In the genomic region with DNA sequence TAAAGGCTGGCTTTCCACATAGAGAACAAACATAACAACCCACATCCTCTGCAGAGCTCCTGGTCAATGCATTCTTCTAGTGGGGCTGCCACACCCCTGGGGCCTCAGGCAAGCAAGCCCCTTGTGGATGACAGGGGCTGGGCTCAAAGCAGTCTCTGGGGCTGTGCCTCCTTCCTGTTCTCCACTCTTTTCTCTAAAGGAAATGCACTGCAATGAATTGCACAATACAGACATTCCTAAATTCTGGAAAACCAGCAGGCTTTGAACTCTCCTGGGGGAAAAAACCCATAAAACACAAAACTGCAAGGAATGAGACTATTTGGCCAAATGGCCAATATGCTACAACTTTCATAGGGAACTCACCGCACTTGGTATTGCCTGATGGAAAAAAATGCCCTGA, we compare ENCODE assay signal across 7 cellular contexts.
DNase-seq lines count a peak whose midpoint lies in the region; ATAC-seq and TF ChIP-seq lines count a peak whose summit lies in the region.
"Not testable (repeated sequence)": the region's sequence is repeated elsewhere in the genome, so short reads cannot be mapped to it uniquely, and the experiment has no call there.

No MANE protein-coding gene starts in this region.

- BruUV-seq in IMR-90 (replicated peaks; lab: Mats Ljungman, UMichigan), result not testable (repeated sequence)

- not testable (repeated sequence) for H3K4me1 ChIP-seq in IMR-90 (ENCODE audit: control insufficient read depth, insufficient read depth, low read length); SJCRH30; psoas muscle

- POLR2A ChIA-PET in IMR-90 (lab: Charles Lee; ENCODE audit: unreplicated experiment), result not testable (repeated sequence)

- H3K56ac ChIP-seq in IMR-90 (ENCODE audit: extremely low read depth, insufficient read depth, low read length), result 0 out of 2 replicates have a peak overlapping the region, but pooled peaks have one; percentile 17

- not testable (repeated sequence) for H3K4me2 ChIP-seq in IMR-90 (ENCODE audit: low read depth, low read length)

- peak overlapping the region in 1 of 2 experiments; percentile 80; a peak in 2 of 4 replicates for H4K8ac ChIP-seq in IMR-90 (ENCODE audit: low read depth in 2 of 2, low read length in 2 of 2)

- not testable (repeated sequence) for H3K14ac ChIP-seq in IMR-90 (replicated peaks; ENCODE audit: low read depth, low read length)

- not testable (repeated sequence) for TF ChIP-seq POLR2A in IMR-90 (IDR thresholded peaks at IDR 0.05; ENCODE audit: low read depth, low read length)

- H2BK120ac ChIP-seq in IMR-90 (ENCODE audit: low read depth, low read length), result peak overlapping the region; percentile 94; the same call in 1 of the 2 replicates

- H3K23ac ChIP-seq in IMR-90 (ENCODE audit: low read depth, low read length), result not testable (repeated sequence)

- TF ChIP-seq CTCF in IMR-90 (conservative IDR thresholded peaks at IDR 0.05; ENCODE audit: low read depth, low read length); psoas muscle (IDR thresholded peaks at IDR 0.05): not testable (repeated sequence)

- H3K27ac ChIP-seq in IMR-90 (ENCODE audit: insufficient read depth, low read length) (peak overlapping the region; percentile 85; the same call in 1 of the 2 replicates), SJCRH30 (peak overlapping the region; percentile 69), psoas muscle (peak overlapping the region; percentile 36)

- peak overlapping the region; percentile 61; the same call in 1 of the 2 replicates for H2BK20ac ChIP-seq in IMR-90 (ENCODE audit: low read depth, low read length)

- not testable (repeated sequence) for H3K36me3 ChIP-seq in IMR-90 (ENCODE audit: control insufficient read depth, insufficient read depth, low read length); SJCRH30; psoas muscle (ENCODE audit: insufficient read depth in 1 of 2, low read depth in 1 of 2)

- not testable (repeated sequence) for H2AK5ac ChIP-seq in IMR-90 (ENCODE audit: low read depth, low read length)

- 0 out of 2 replicates have a peak, but pooled peaks have one; percentile 7 for ATAC-seq in IMR-90 (ENCODE audit: low read depth)
- ATAC-seq in psoas muscle, result peak in 1 of 4 donors; percentile 43

- H2AK9ac ChIP-seq in IMR-90 (replicated peaks; ENCODE audit: low read depth, low read length, poor library complexity), result not testable (repeated sequence)

- not testable (repeated sequence) for H3K9ac ChIP-seq in IMR-90 (ENCODE audit: low read depth, low read length)

- peak overlapping the region; percentile 96 for H2BK5ac ChIP-seq in IMR-90 (ENCODE audit: low read depth, low read length, poor library complexity, severe bottlenecking)

- DNase-seq in EH (ENCODE audit: low read depth), result peak; percentile 94
- DNase-seq in IMR-90, psoas muscle: not testable (repeated sequence)
- DNase-seq in SJCRH30, result peak; percentile 34 to 54
- peak; percentile 48 for DNase-seq in astrocyte of the hippocampus (ENCODE audit: low read depth, low spot score)
- peak; percentile 63 for DNase-seq in fibroblast of gingiva (ENCODE audit: low read depth)
- peak; percentile 80 for DNase-seq in islet precursor cell

- no CpG with 5 or more reads among the region's 1 CpG for WGBS in IMR-90 (ENCODE audit: extremely low coverage in 2 of 2, insufficient read length in 1 of 2), 2 experiments
- 50 to 71% (median 67%) methylated on average over 1 of the region's 1 CpG for WGBS in psoas muscle, 3 donors

- H3K9me1 ChIP-seq in IMR-90 (ENCODE audit: insufficient read depth, low read length), result not testable (repeated sequence)

- H4K91ac ChIP-seq in IMR-90 (ENCODE audit: insufficient read depth, low read depth, low read length), result not testable (repeated sequence)

- intact Hi-C loops in IMR-90 (cut with micrococcal nuclease); psoas muscle (cut with DNase I): not testable (repeated sequence)

- peak overlapping the region; percentile 89; the same call in 1 of the 2 replicates for H3K4ac ChIP-seq in IMR-90 (ENCODE audit: low read depth, low read length)

- in situ Hi-C loops in IMR-90 (cut with MboI; ENCODE audit: low sequenced_read_pairs), result not testable (repeated sequence)

- CTCF ChIA-PET in IMR-90 (lab: Yijun Ruan, JAX), result not testable (repeated sequence)

- H2AFZ ChIP-seq in IMR-90 (replicated peaks; ENCODE audit: low read length, poor library complexity), result not testable (repeated sequence)

- H3K9me3 ChIP-seq in IMR-90 (ENCODE audit: control insufficient read depth, insufficient read depth, low read length); SJCRH30 (replicated peaks); psoas muscle: not testable (repeated sequence)

- H2BK15ac ChIP-seq in IMR-90 (ENCODE audit: low read depth, low read length), result not testable (repeated sequence)

- H3K18ac ChIP-seq in IMR-90 (ENCODE audit: low read depth, low read length), result not testable (repeated sequence)

- TF ChIP-seq RAD21 in IMR-90 (IDR thresholded peaks at IDR 0.05; ENCODE audit: low read length), result not testable (repeated sequence)

- not testable (repeated sequence) for H3K79me1 ChIP-seq in IMR-90 (ENCODE audit: low read depth in 1 of 2, low read length in 2 of 2)

- H4K5ac ChIP-seq in IMR-90 (ENCODE audit: low read depth, low read length), result not testable (repeated sequence)

- H4K20me1 ChIP-seq in IMR-90 (ENCODE audit: insufficient read depth, low read length), result not testable (repeated sequence)

- H3K27me3 ChIP-seq in IMR-90 (ENCODE audit: control insufficient read depth, insufficient read depth, low read length); SJCRH30; psoas muscle (ENCODE audit: insufficient read depth in 3 of 3, low read length in 2 of 3): not testable (repeated sequence)

- not testable (repeated sequence) for H3K4me3 ChIP-seq in IMR-90 (ENCODE audit: insufficient read depth, low read depth, low read length); SJCRH30; psoas muscle

- dilution Hi-C loops in IMR-90 (cut with HindIII; ENCODE audit: low sequenced_read_pairs, unreplicated experiment), result not testable (repeated sequence)

TF ChIP-seq in IMR-90, 13 proteins besides CTCF, POLR2A, EP300 and RAD21:
- peak; percentile 48; the same call in 1 of the 2 replicates for TF ChIP-seq CEBPB (IDR thresholded peaks at IDR 0.05; ENCODE audit: low read depth, low read length)
TF ChIP-seq in IMR-90: peak in this region for 1; not testable (repeated sequence) for 12.
